Comparison of ENCODE assay signal across 9 cellular contexts in genomic region chr13:33367931-33368330, GRCh38.
DNase-seq lines count a peak whose midpoint lies in the region; ATAC-seq and TF ChIP-seq lines count a peak whose summit lies in the region.
"Had no signal": no experiment of that assay in that cellular context is flagged by ENCODE, and none has a peak within 500 bp of the region (broad histone marks: within the 10 kb centered on the region; RNA-seq: fewer than 3 reads in every experiment).

No MANE protein-coding gene starts in this region.

- peaks cover 6% of the 10 kb centered on the region for H3K27me3 Mint-ChIP-seq in nephron progenitor cell (ENCODE audit: low read depth, poor library complexity)

- TF ChIP-seq CTCF in nephron progenitor cell (IDR thresholded peaks at IDR 0.05) = no peak

- peaks cover 3% of the 10 kb centered on the region for H3K9me3 Mint-ChIP-seq in nephron progenitor cell

- DNase-seq in nephron progenitor cell = no peak
- DNase-seq in NCI-H1417 treated with DMSO at 0.1 percent for 48 hours (lab: John Stamatoyannopoulos, UW) = no peak
- DNase-seq in NCI-H128 (lab: John Stamatoyannopoulos, UW; ENCODE audit: unreplicated experiment) = no peak
- DNase-seq in HuH-7.5 (ENCODE audit: low spot score) = no peak
- DNase-seq: stimulated activated naive CD4-positive, alpha-beta T cell treated with Interleukin-2 at 50 U/mL for 16 hours had no signal

- ATAC-seq in GM18498 (IDR thresholded peaks at IDR 0.05; ENCODE audit: unreplicated experiment) (peak; percentile 69), HG02678 (IDR thresholded peaks at IDR 0.05; ENCODE audit: unreplicated experiment) (peak; percentile 63), SK-N-SH treated with all-trans-retinoic acid at 6 μM for 48 hours (peak; percentile 24; the same call in 2 of the 3 replicates), HG02623 (IDR thresholded peaks at IDR 0.05; ENCODE audit: unreplicated experiment) (no peak)

- H3K36me3 Mint-ChIP-seq in nephron progenitor cell (ENCODE audit: low read depth) = no peaks in the 10 kb centered on the region

- H3K4me1 Mint-ChIP-seq in nephron progenitor cell = peaks cover 7% of the 10 kb centered on the region

- no peak overlapping the region for H3K4me3 Mint-ChIP-seq in nephron progenitor cell

- H3K27ac Mint-ChIP-seq in nephron progenitor cell = peak overlapping the region; percentile 7

TF ChIP-seq in SK-N-SH treated with all-trans-retinoic acid at 6 μM for 48 hours, 23 proteins besides CTCF, POLR2A, EP300 and RAD21:
- TF ChIP-seq CSDC2 (CRISPR knock-in tag; IDR thresholded peaks at IDR 0.05) (no peak), ARNTL (CRISPR knock-in tag; IDR thresholded peaks at IDR 0.05; ENCODE audit: borderline replicate concordance, low read depth) (no peak), ZNF8 (CRISPR knock-in tag; IDR thresholded peaks at IDR 0.05) (no peak), GLIS3 (CRISPR knock-in tag; IDR thresholded peaks at IDR 0.05) (no peak), OSR1 (CRISPR knock-in tag; IDR thresholded peaks at IDR 0.05) (no peak), ZFP3 (CRISPR knock-in tag; IDR thresholded peaks at IDR 0.05) (no peak), ZNF565 (CRISPR knock-in tag; conservative IDR thresholded peaks at IDR 0.05; ENCODE audit: low read depth) (no peak), CREB5 (CRISPR knock-in tag; IDR thresholded peaks at IDR 0.05; ENCODE audit: low read depth) (no peak), PPARA (CRISPR knock-in tag; IDR thresholded peaks at IDR 0.05; ENCODE audit: borderline replicate concordance) (no peak), CSRNP3 (CRISPR knock-in tag; IDR thresholded peaks at IDR 0.05) (no peak), BACH2 (CRISPR knock-in tag; IDR thresholded peaks at IDR 0.05; ENCODE audit: borderline replicate concordance) (no peak)
